Comparison of ENCODE assay signal across 1 cellular context in genomic region chr9:136847827-136848392, GRCh38.
TF ChIP-seq lines count a peak whose summit lies in the region.

No MANE protein-coding gene starts in this region.

TF ChIP-seq in HepG2, 621 proteins besides CTCF, POLR2A, EP300 and RAD21 (continued from another document and continues in another):
- TF ChIP-seq NFIC (IDR thresholded peaks at IDR 0.05; ENCODE audit: low read length) (no peak), ZBTB2 (CRISPR knock-in tag; IDR thresholded peaks at IDR 0.05; ENCODE audit: low read depth) (peak; percentile 38; the same call in 1 of the 2 replicates), GMEB1 (CRISPR knock-in tag; IDR thresholded peaks at IDR 0.05; ENCODE audit: borderline replicate concordance) (peak; percentile 75; the same call in 1 of the 2 replicates), ZBTB10 (CRISPR knock-in tag; IDR thresholded peaks at IDR 0.05; ENCODE audit: borderline replicate concordance) (peak; percentile 21; the same call in 1 of the 2 replicates), PATZ1 (CRISPR knock-in tag; IDR thresholded peaks at IDR 0.05) (no peak), KIAA2018 (CRISPR knock-in tag; IDR thresholded peaks at IDR 0.05; ENCODE audit: borderline replicate concordance) (peak; percentile 87; the same call in 1 of the 2 replicates), ZBTB21 (CRISPR knock-in tag; IDR thresholded peaks at IDR 0.05) (no peak), ARNT2 (CRISPR knock-in tag; IDR thresholded peaks at IDR 0.05; ENCODE audit: low read depth) (peak; percentile 89), MLX (CRISPR knock-in tag; IDR thresholded peaks at IDR 0.05) (no peak), PRDM15 (CRISPR knock-in tag; IDR thresholded peaks at IDR 0.05) (0 out of 2 replicates have a peak, but pooled peaks have one; percentile 37), UBTF (CRISPR knock-in tag; IDR thresholded peaks at IDR 0.05) (peak; percentile 92), ELF1 (CRISPR knock-in tag; IDR thresholded peaks at IDR 0.05) (no peak; the same call in 1 of the 2 replicates), ASH2L (IDR thresholded peaks at IDR 0.05; ENCODE audit: insufficient read length, low read depth, low read length) (peak; percentile 18), HBP1 (CRISPR knock-in tag; IDR thresholded peaks at IDR 0.05; ENCODE audit: low read depth) (no peak), ZNF124 (CRISPR knock-in tag; IDR thresholded peaks at IDR 0.05) (peak; percentile 49), TFDP1 (CRISPR knock-in tag; IDR thresholded peaks at IDR 0.05; ENCODE audit: borderline replicate concordance) (peak; percentile 38; the same call in 1 of the 2 replicates)
